ENCODE assay signal across 8 cellular contexts in genomic region chr7:124263232-124263827, GRCh38.
DNase-seq lines count a peak whose midpoint lies in the region; ATAC-seq and TF ChIP-seq lines count a peak whose summit lies in the region.

No MANE protein-coding gene starts in this region.

- ATAC-seq in GM21526 (IDR thresholded peaks at IDR 0.05; ENCODE audit: low FRiP score, unreplicated experiment), result peak; percentile 95
- peak; percentile 97 for ATAC-seq in HG03442 (IDR thresholded peaks at IDR 0.05; ENCODE audit: unreplicated experiment)

- intact Hi-C loops in mammary epithelial cell (cut with micrococcal nuclease), result loop anchor here (1.0 kb wide), 1 partner anchor 17 kb away; no protein-coding TSS in a partner anchor

- DNase-seq in GM12864 (ENCODE audit: low read depth) (peak; percentile 34), mammary epithelial cell (peak; percentile 60), amniotic stem cell (lab: John Stamatoyannopoulos, UW) (no peak), NCI-H2171 (lab: John Stamatoyannopoulos, UW) (no peak), NCI-H146 treated with DMSO at 0.1 percent for 48 hours (lab: John Stamatoyannopoulos, UW; ENCODE audit: unreplicated experiment) (no peak)
- no peak for DNase-seq in effector memory CD4-positive, alpha-beta T cell

- H3K9me3 ChIP-seq in mammary epithelial cell (replicated peaks; ENCODE audit: insufficient read depth, low read length), result no peaks in the 10 kb centered on the region
- no peaks in the 10 kb centered on the region for H3K9me3 ChIP-seq in effector memory CD4-positive, alpha-beta T cell (ENCODE audit: control insufficient read depth, low read length)

- CTCF ChIA-PET in mammary epithelial cell (lab: Charles Lee; ENCODE audit: low non-redundant PET), result no interaction called here

- H4K20me1 ChIP-seq in mammary epithelial cell (ENCODE audit: insufficient read depth, low read length), result no peaks in the 10 kb centered on the region

- peak overlapping the region; percentile 74 for H2AFZ ChIP-seq in mammary epithelial cell (ENCODE audit: low read depth, low read length)

- H3K27me3 ChIP-seq in mammary epithelial cell (ENCODE audit: insufficient read depth, low read length), result no peaks in the 10 kb centered on the region
- H3K27me3 ChIP-seq in effector memory CD4-positive, alpha-beta T cell (replicated peaks; ENCODE audit: control insufficient read depth, insufficient read depth, low read length, poor library complexity, severe bottlenecking), result no peaks in the 10 kb centered on the region

- no peak overlapping the region for H3K4me3 ChIP-seq in GM12864 (ENCODE audit: low read depth, low read length)
- no peak overlapping the region for H3K4me3 ChIP-seq in mammary epithelial cell (replicated peaks in 1 of 3; ENCODE audit: insufficient read depth in 1 of 3, low read depth in 2 of 3, low read length in 3 of 3)
- H3K4me3 ChIP-seq in effector memory CD4-positive, alpha-beta T cell (ENCODE audit: insufficient read depth, low read depth, low read length, poor library complexity, severe bottlenecking), result no peak overlapping the region

- no peaks in the 10 kb centered on the region for H3K79me2 ChIP-seq in mammary epithelial cell (ENCODE audit: insufficient read depth, low read length)

- dilution Hi-C loops in mammary epithelial cell (cut with HindIII; ENCODE audit: low sequenced_read_pairs), result no loop called here

- H3K36me3 ChIP-seq in mammary epithelial cell (ENCODE audit: insufficient read depth, low read length), result no peaks in the 10 kb centered on the region
- H3K36me3 ChIP-seq in effector memory CD4-positive, alpha-beta T cell (ENCODE audit: control insufficient read depth, insufficient read depth, low read length), result no peaks in the 10 kb centered on the region

- WGBS in mammary epithelial cell (ENCODE audit: low coverage, missing lambda C conversion rate), result 61% methylated on average over 4 of the region's 4 CpGs

- H3K4me2 ChIP-seq in mammary epithelial cell (ENCODE audit: insufficient read depth, low read depth, low read length), result peak overlapping the region; percentile 36

- H3K27ac ChIP-seq in mammary epithelial cell (ENCODE audit: insufficient read depth, low read depth, low read length), result no peak overlapping the region
- H3K27ac ChIP-seq in effector memory CD4-positive, alpha-beta T cell (ENCODE audit: insufficient read depth, low read length, poor library complexity, severe bottlenecking), result no peak overlapping the region

- no peaks in the 10 kb centered on the region for H3K4me1 ChIP-seq in mammary epithelial cell (ENCODE audit: insufficient read depth, low read length)
- H3K4me1 ChIP-seq in effector memory CD4-positive, alpha-beta T cell (ENCODE audit: control insufficient read depth, insufficient read depth, low read length, poor library complexity, severe bottlenecking), result no peaks in the 10 kb centered on the region

- no peak overlapping the region for H3K9ac ChIP-seq in mammary epithelial cell (ENCODE audit: insufficient read depth, low read length)

- no TSS peak for BruUV-seq in mammary epithelial cell (replicated peaks; lab: Mats Ljungman, UMichigan)

- in situ Hi-C loops in mammary epithelial cell (cut with MboI; ENCODE audit: low sequenced_read_pairs in 2 of 2), result no loop called here

- TF ChIP-seq CTCF in GM12864 (IDR thresholded peaks at IDR 0.05; ENCODE audit: low read depth, low read length, missing control alignments) (no peak), mammary epithelial cell (conservative IDR thresholded peaks at IDR 0.05 in 1 of 2, IDR thresholded peaks at IDR 0.05 in 1 of 2; ENCODE audit: extremely low read depth in 1 of 2, insufficient read depth in 1 of 2, low read depth in 1 of 2, low read length in 2 of 2) (no peak)

Comparison
In these comparisons a context has a peak if more than half of its experiments do, and no peak if none do; other contexts are left out.
1. DNase-seq: peak in GM12864 (single experiment) and mammary epithelial cell (single experiment); none in effector memory CD4-positive, alpha-beta T cell (0 of 3), amniotic stem cell (single experiment), NCI-H2171 (single experiment) and NCI-H146 treated with DMSO at 0.1 percent for 48 hours (single experiment).